ENCODE assay signal across 1 cellular context in genomic region chr17:35242805-35243458, GRCh38.
TF ChIP-seq lines count a peak whose summit lies in the region.

Gene SLFN5, plus strand, starts transcription at chr17:35243072. Its CDS starts 15,619 bp downstream, at chr17:35258691.

TF ChIP-seq in SK-N-SH, 30 proteins besides CTCF, POLR2A, EP300 and RAD21 (continued from another document):
- TF ChIP-seq USF2 (IDR thresholded peaks at IDR 0.05; ENCODE audit: borderline replicate concordance, low read depth, low read length) (no peak), FOXJ3 (CRISPR knock-in tag; IDR thresholded peaks at IDR 0.05) (no peak), CHD2 (IDR thresholded peaks at IDR 0.05; ENCODE audit: low read length, partially characterized antibody) (no peak), SIN3A (IDR thresholded peaks at IDR 0.05; ENCODE audit: borderline replicate concordance, low read depth, low read length) (peak; percentile 60; the same call in 1 of the 2 replicates), POLR2AphosphoS5 (IDR thresholded peaks at IDR 0.05; ENCODE audit: low read depth, low read length) (peak; percentile 89), JUND (IDR thresholded peaks at IDR 0.05) (no peak), FOXM1 (IDR thresholded peaks at IDR 0.05; ENCODE audit: low read depth) (no peak), RXRA (IDR thresholded peaks at IDR 0.05; ENCODE audit: borderline replicate concordance, low read depth) (no peak), ZBTB33 (IDR thresholded peaks at IDR 0.05; ENCODE audit: borderline replicate concordance, low read depth) (no peak), PBX3 (IDR thresholded peaks at IDR 0.05) (peak; percentile 99), IRF3 (IDR thresholded peaks at IDR 0.05; ENCODE audit: low read depth, low read length) (no peak)
